Comparison of ENCODE assay signal across 10 cellular contexts in the genomic region with DNA sequence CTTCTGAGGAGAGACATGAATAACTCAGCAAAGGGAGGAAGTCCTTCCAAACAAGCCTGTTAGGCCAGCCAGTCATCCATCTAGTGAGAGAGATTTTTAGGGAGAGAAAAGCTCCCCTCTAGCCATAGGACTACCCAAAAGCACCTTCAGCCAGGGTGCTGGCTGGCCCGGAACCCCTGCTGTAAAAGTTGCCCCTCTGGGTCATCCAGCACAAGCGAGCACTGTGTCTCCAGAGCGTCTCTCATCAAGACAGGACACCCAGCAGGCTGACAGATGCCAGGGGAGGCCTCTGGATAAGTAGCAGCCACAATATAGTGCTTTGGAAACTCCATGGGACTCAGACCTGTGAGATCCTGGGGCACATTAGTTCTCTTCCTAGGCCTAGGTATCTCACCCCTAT. TPM values are rescaled to one million over a fixed set of nuclear protein-coding genes. Genes with fewer than 3 reads are reported as not detected.
DNase-seq lines count a peak whose midpoint lies in the region; ATAC-seq and TF ChIP-seq lines count a peak whose summit lies in the region.
"Had no signal": no experiment of that assay in that cellular context is flagged by ENCODE, and none has a peak within 500 bp of the region (broad histone marks: within the 10 kb centered on the region; RNA-seq: fewer than 3 reads in every experiment).

No MANE protein-coding gene starts in this region.

- 83 to 94% (median 91%) methylated on average over 3 of the region's 3 CpGs for WGBS in heart left ventricle, 4 donors

- DNase-seq in heart left ventricle (no peak), Right ventricle myocardium superior (no peak), neural progenitor cell (ENCODE audit: low spot score) (no peak), upper lobe of right lung (no peak), T-helper 17 cell (no peak), amygdala (lab: John Stamatoyannopoulos, UW) (no peak)
- no peak for DNase-seq in central memory CD8-positive, alpha-beta T cell (ENCODE audit: low spot score in 2 of 2)
- DNase-seq: substantia nigra, T-cell had no signal

- H3K4me3 ChIP-seq in heart left ventricle (no peak overlapping the region), neural progenitor cell (no peak overlapping the region), upper lobe of right lung (no peak overlapping the region)

- H3K4me1 ChIP-seq in heart left ventricle (peaks cover 4 to 94% (median 75%) of the 10 kb centered on the region in 12 donors), neural progenitor cell (peaks cover 40% of the 10 kb centered on the region), upper lobe of right lung (peaks cover 63% of the 10 kb centered on the region)

- peaks cover 40% of the 10 kb centered on the region for H3K36me3 Mint-ChIP-seq in central memory CD8-positive, alpha-beta T cell (ENCODE audit: insufficient read depth)
- peaks cover 9% of the 10 kb centered on the region for H3K36me3 Mint-ChIP-seq in neural progenitor cell
- H3K36me3 Mint-ChIP-seq in T-helper 17 cell (ENCODE audit: low read depth) = peaks cover 2% of the 10 kb centered on the region

- no peak overlapping the region for H3K4me2 ChIP-seq in neural progenitor cell

- peaks cover 46% of the 10 kb centered on the region for H3K4me1 Mint-ChIP-seq in central memory CD8-positive, alpha-beta T cell
- peaks cover 77% of the 10 kb centered on the region for H3K4me1 Mint-ChIP-seq in neural progenitor cell
- peaks cover 26% of the 10 kb centered on the region for H3K4me1 Mint-ChIP-seq in T-helper 17 cell

- H3F3A ChIP-seq in neural progenitor cell (ENCODE audit: low read depth) = no peaks in the 10 kb centered on the region

- ATAC-seq in heart left ventricle (no peak), Right ventricle myocardium superior (ENCODE audit: poor library complexity) (no peak), upper lobe of right lung (no peak), T-helper 17 cell (no peak), HG03432 (IDR thresholded peaks at IDR 0.05; ENCODE audit: unreplicated experiment) (no peak)
- no peak for ATAC-seq in central memory CD8-positive, alpha-beta T cell (replicated peaks; ENCODE audit: extremely low read depth, poor library complexity, severe bottlenecking)
- ATAC-seq: T-cell had no signal

- no peaks in the 10 kb centered on the region for H4K20me1 ChIP-seq in neural progenitor cell (ENCODE audit: low read depth)

- H3K79me2 ChIP-seq in neural progenitor cell (ENCODE audit: low read depth) = no peaks in the 10 kb centered on the region

- no peaks in the 10 kb centered on the region for H3K9me3 Mint-ChIP-seq in central memory CD8-positive, alpha-beta T cell
- H3K9me3 Mint-ChIP-seq in neural progenitor cell = peaks cover 2% of the 10 kb centered on the region
- H3K9me3 Mint-ChIP-seq: T-cell had no signal

- intact Hi-C loops in heart left ventricle (cut with DNase I) (no loop called here), Right ventricle myocardium superior (cut with DNase I) (no loop called here), upper lobe of right lung (cut with DNase I) (no loop called here)

- H3K4me3 Mint-ChIP-seq in central memory CD8-positive, alpha-beta T cell = no peak overlapping the region
- H3K4me3 Mint-ChIP-seq in neural progenitor cell = no peak overlapping the region
- no peak overlapping the region for H3K4me3 Mint-ChIP-seq in T-helper 17 cell
- H3K4me3 Mint-ChIP-seq: T-cell had no signal

- H2AFZ ChIP-seq in neural progenitor cell (replicated peaks) = no peak overlapping the region

- H3K27me3 ChIP-seq in heart left ventricle (no peaks in the 10 kb centered on the region), neural progenitor cell (peaks cover 73% of the 10 kb centered on the region), upper lobe of right lung (no peaks in the 10 kb centered on the region)

- no peaks in the 10 kb centered on the region for H3K9me3 ChIP-seq in heart left ventricle
- H3K9me3 ChIP-seq in neural progenitor cell (ENCODE audit: low read depth) = no peaks in the 10 kb centered on the region
- no peaks in the 10 kb centered on the region for H3K9me3 ChIP-seq in upper lobe of right lung
- H3K9me3 ChIP-seq in T-helper 17 cell (ENCODE audit: control insufficient read depth, low read length, poor library complexity, severe bottlenecking) = no peaks in the 10 kb centered on the region

- TF ChIP-seq CTCF in heart left ventricle (IDR thresholded peaks at IDR 0.05) (no peak), neural progenitor cell (IDR thresholded peaks at IDR 0.05) (no peak), upper lobe of right lung (IDR thresholded peaks at IDR 0.05) (no peak)

- H3K27ac ChIP-seq in heart left ventricle = peak overlapping the region; percentile 66 to 92 (median 80)
- no peak overlapping the region for H3K27ac ChIP-seq in neural progenitor cell
- peak overlapping the region; percentile 47 for H3K27ac ChIP-seq in upper lobe of right lung

- no peaks in the 10 kb centered on the region for H3K27me3 Mint-ChIP-seq in central memory CD8-positive, alpha-beta T cell
- H3K27me3 Mint-ChIP-seq in neural progenitor cell (ENCODE audit: insufficient read depth, low read depth) = peaks cover 2% of the 10 kb centered on the region
- H3K27me3 Mint-ChIP-seq in T-helper 17 cell = no peaks in the 10 kb centered on the region

- no peak for TF ChIP-seq POLR2A in heart left ventricle (IDR thresholded peaks at IDR 0.05)

- H3K27ac Mint-ChIP-seq in central memory CD8-positive, alpha-beta T cell (ENCODE audit: low read depth) = peak overlapping the region; percentile 72
- H3K27ac Mint-ChIP-seq in neural progenitor cell = peak overlapping the region; percentile 95
- no peak overlapping the region for H3K27ac Mint-ChIP-seq in T-helper 17 cell

- no peak overlapping the region for H3K9ac ChIP-seq in neural progenitor cell

- H3K36me3 ChIP-seq in heart left ventricle (peaks cover 0 to 97% (median 39%) of the 10 kb centered on the region in 9 donors), neural progenitor cell (no peaks in the 10 kb centered on the region), upper lobe of right lung (peaks cover 82% of the 10 kb centered on the region)

RNA-seq across cellular contexts. Expression of a gene that starts 24.5 kb away (rescaled TPM):
- total RNA-seq in heart left ventricle (100 to 1,000 TPM; 106 to 523 (median 207) TPM), Right ventricle myocardium superior (157 TPM), neural progenitor cell (ENCODE audit: low replicate concordance) (20.1 and 21.8 TPM in 2 replicates), upper lobe of right lung (818 TPM), T-helper 17 cell (100 to 1,000 TPM; 186 to 190 TPM)
- 100 to 1,000 TPM; 135 to 547 TPM for polyA plus RNA-seq in heart left ventricle
